ENCODE assay signal across 20 cellular contexts in the genomic region with DNA sequence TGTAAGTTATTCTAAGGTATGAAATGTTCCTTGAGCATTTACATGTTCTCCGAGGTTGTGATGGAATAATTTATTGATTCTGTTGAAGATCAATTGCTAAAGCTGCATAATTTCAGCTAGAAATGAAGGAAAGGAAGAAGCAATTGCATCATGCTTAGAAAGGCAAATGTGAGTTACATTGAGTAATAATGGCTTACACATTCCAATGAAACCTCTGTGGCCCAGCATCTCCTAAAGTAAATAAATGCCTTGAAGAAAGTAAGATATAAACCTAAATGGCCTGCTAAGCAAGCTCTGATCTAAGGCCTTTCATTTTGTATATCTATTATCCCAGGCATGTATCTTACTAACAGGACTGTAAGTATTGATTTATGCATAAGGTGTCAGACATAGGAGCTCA.
DNase-seq lines count a peak whose midpoint lies in the region; ATAC-seq and TF ChIP-seq lines count a peak whose summit lies in the region.
"Had no signal": no experiment of that assay in that cellular context is flagged by ENCODE, and none has a peak within 500 bp of the region (broad histone marks: within the 10 kb centered on the region; RNA-seq: fewer than 3 reads in every experiment).

No MANE protein-coding gene starts in this region.

- no peaks in the 10 kb centered on the region for H3K36me3 ChIP-seq in BJ (ENCODE audit: control insufficient read depth, insufficient read depth, low read length)
- H3K36me3 ChIP-seq: ascending aorta, BE2C, gastroesophageal sphincter, neutrophil, right lobe of liver, tibial artery had no signal

- CTCF ChIA-PET in BJ (lab: Yijun Ruan, JAX) = interaction anchor here (0.9 kb wide), 1 partner anchor 8 kb away, joined by 3 read pairs; no protein-coding TSS in a partner anchor

- ATAC-seq in activated CD4-positive, CD25-positive, alpha-beta regulatory T cell treated with anti-CD3 and anti-CD28 coated beads, Interleukin-2, amount 50 U/mL, for 24 hours = no peak
- ATAC-seq: activated CD8-positive, alpha-beta T cell treated with anti-CD3 and anti-CD28 coated beads, Interleukin-2, amount 10 ng/mL, durations not matched to agents 7 days and 5 days; gastroesophageal sphincter; right lobe of liver had no signal

- H3K27me3 ChIP-seq in BJ (ENCODE audit: control insufficient read depth, insufficient read depth, low read length) = no peaks in the 10 kb centered on the region
- H3K27me3 ChIP-seq: ascending aorta, BE2C, gastroesophageal sphincter, neutrophil, right lobe of liver, tibial artery had no signal

- TF ChIP-seq CTCF in BJ (IDR thresholded peaks at IDR 0.05; ENCODE audit: insufficient read depth, low read depth, low read length) = no peak
- TF ChIP-seq CTCF in cardiac fibroblast (IDR thresholded peaks at IDR 0.05; ENCODE audit: low read depth, low read length) = no peak

- POLR2A ChIA-PET in BJ (lab: Charles Lee) = interaction anchor here (0.7 kb wide), 1 partner anchor 358 kb away, joined by 5 read pairs; no protein-coding TSS in a partner anchor

- H3K4me3 ChIP-seq in BJ (ENCODE audit: low read depth, low read length) (no peak overlapping the region), cardiac fibroblast (replicated peaks in 1 of 2; ENCODE audit: low read depth in 2 of 2, low read length in 2 of 2) (no peak overlapping the region)
- H3K4me3 ChIP-seq: ascending aorta, gastroesophageal sphincter, right lobe of liver, SK-N-MC, tibial artery had no signal

- DNase-seq in BJ (ENCODE audit: low read depth) (peak; percentile 36), NCI-H226 (peak; percentile 53), cardiac fibroblast (ENCODE audit: low read depth in 2 of 2) (peak; percentile 53 to 84), kidney tubule cell (ENCODE audit: low spot score) (peak; percentile 22), NCI-H510A (lab: John Stamatoyannopoulos, UW) (no peak), DMS53 treated with DMSO at 0.1 percent for 48 hours (lab: John Stamatoyannopoulos, UW; ENCODE audit: unreplicated experiment) (no peak), NCI-H1436 (lab: John Stamatoyannopoulos, UW) (no peak)
- DNase-seq: activated CD8-positive, alpha-beta T cell treated with anti-CD3 and anti-CD28 coated beads, Interleukin-2, amount 10 ng/mL, durations not matched to agents 7 days and 5 days; BE2C; H7; immature natural killer cell; NCI-H1436 treated with DMSO at 0.1 percent for 48 hours; NCI-H345; right lobe of liver; tibial artery had no signal

Comparison
In these comparisons a context has a peak if more than half of its experiments do, and no peak if none do; other contexts are left out.
1. DNase-seq: peak in BJ (single experiment), NCI-H226 (single experiment), cardiac fibroblast (2 of 2) and kidney tubule cell (single experiment); none in NCI-H510A (single experiment), DMS53 treated with DMSO at 0.1 percent for 48 hours (single experiment) and NCI-H1436 (single experiment).